ENCODE assay signal across 15 cellular contexts in the genomic region with DNA sequence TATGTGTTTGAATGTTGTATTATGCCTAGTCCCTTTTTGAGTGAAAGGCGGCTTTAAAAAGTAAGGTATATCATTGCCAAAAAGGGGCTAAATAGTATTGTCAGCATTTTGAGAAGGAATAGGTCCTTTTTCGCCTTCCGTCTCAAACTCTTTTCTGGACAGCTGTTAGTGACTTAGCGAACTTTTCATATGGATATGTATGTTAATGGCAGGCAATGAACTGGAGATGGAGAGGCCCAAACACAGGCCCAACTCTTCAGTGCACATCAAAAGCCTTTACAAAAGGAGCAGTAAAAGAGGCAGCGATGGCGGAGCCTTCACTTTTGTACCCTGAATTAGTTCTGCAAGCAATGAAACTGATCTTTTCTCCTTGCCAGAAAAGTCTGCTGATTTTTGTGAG.
"Had no signal": no experiment of that assay in that cellular context is flagged by ENCODE, and none has a peak within 500 bp of the region (broad histone marks: within the 10 kb centered on the region; RNA-seq: fewer than 3 reads in every experiment).

No MANE protein-coding gene starts in this region.

- H3K9me3 Mint-ChIP-seq: activated CD4-positive, alpha-beta T cell treated with anti-CD3 and anti-CD28 coated beads, Interleukin-2, amount 10 ng/mL, durations not matched to agents 24 days and 14 days; stimulated activated memory B cell treated with anti-CD40 and anti-IgM and Interleukin-4, amounts not matched to agents 10 μg/mL and 1 μg/mL and 100 μg/mL, for 72 hours had no signal

- H3K4me1 Mint-ChIP-seq: activated CD4-positive, alpha-beta T cell treated with anti-CD3 and anti-CD28 coated beads, Interleukin-2, amount 10 ng/mL, durations not matched to agents 24 days and 14 days; stimulated activated memory B cell treated with anti-CD40 and anti-IgM and Interleukin-4, amounts not matched to agents 10 μg/mL and 1 μg/mL and 100 μg/mL, for 72 hours had no signal

- H3K36me3 Mint-ChIP-seq: activated naive CD8-positive, alpha-beta T cell; naive thymus-derived CD4-positive, alpha-beta T cell; stimulated activated memory B cell treated with anti-CD40 and anti-IgM and Interleukin-4, amounts not matched to agents 10 μg/mL and 1 μg/mL and 100 μg/mL, for 72 hours had no signal

- H3K27me3 Mint-ChIP-seq: activated CD4-positive, alpha-beta T cell treated with anti-CD3 and anti-CD28 coated beads, Interleukin-2, amount 10 ng/mL, durations not matched to agents 24 days and 14 days; stimulated activated memory B cell treated with anti-CD40 and anti-IgM and Interleukin-4, amounts not matched to agents 10 μg/mL and 1 μg/mL and 100 μg/mL, for 72 hours had no signal

- H3K4me3 Mint-ChIP-seq: activated CD4-positive, alpha-beta T cell treated with anti-CD3 and anti-CD28 coated beads, Interleukin-2, amount 10 ng/mL, durations not matched to agents 24 days and 14 days; activated CD8-positive, alpha-beta T cell treated with anti-CD3 and anti-CD28 coated beads, Interleukin-2, amount 10 ng/mL, durations not matched to agents 7 days and 5 days; activated naive CD8-positive, alpha-beta T cell; naive thymus-derived CD4-positive, alpha-beta T cell; stimulated activated memory B cell treated with anti-CD40 and anti-IgM and Interleukin-4, amounts not matched to agents 10 μg/mL and 1 μg/mL and 100 μg/mL, for 72 hours had no signal

- H3K36me3 ChIP-seq: esophagus squamous epithelium, left ventricle myocardium inferior had no signal

- H3K9me3 ChIP-seq: esophagus squamous epithelium, left ventricle myocardium inferior, mucosa of descending colon had no signal

- ATAC-seq: activated CD8-positive, alpha-beta T cell treated with anti-CD3 and anti-CD28 coated beads, Interleukin-2, amount 10 ng/mL, durations not matched to agents 7 days and 5 days; mucosa of descending colon; naive thymus-derived CD4-positive, alpha-beta T cell; stimulated activated memory B cell treated with anti-CD40 and anti-IgM and Interleukin-4, amounts not matched to agents 10 μg/mL and 1 μg/mL and 100 μg/mL, for 72 hours had no signal

- H3K4me3 ChIP-seq: esophagus squamous epithelium, left ventricle myocardium inferior, mucosa of descending colon had no signal

- H3K27me3 ChIP-seq: esophagus squamous epithelium had no signal

- H3K4me1 ChIP-seq: esophagus squamous epithelium, left ventricle myocardium inferior had no signal

- H3K27ac Mint-ChIP-seq: activated CD4-positive, alpha-beta T cell treated with anti-CD3 and anti-CD28 coated beads, Interleukin-2, amount 10 ng/mL, durations not matched to agents 24 days and 14 days; activated CD8-positive, alpha-beta T cell treated with anti-CD3 and anti-CD28 coated beads, Interleukin-2, amount 10 ng/mL, durations not matched to agents 7 days and 5 days; activated naive CD8-positive, alpha-beta T cell; naive thymus-derived CD4-positive, alpha-beta T cell; stimulated activated memory B cell treated with anti-CD40 and anti-IgM and Interleukin-4, amounts not matched to agents 10 μg/mL and 1 μg/mL and 100 μg/mL, for 72 hours had no signal

- H3K27ac ChIP-seq: esophagus squamous epithelium, left ventricle myocardium inferior had no signal

- DNase-seq: activated CD4-positive, alpha-beta T cell treated with anti-CD3 and anti-CD28 coated beads, Interleukin-2, amount 10 ng/mL, durations not matched to agents 24 days and 14 days; activated CD8-positive, alpha-beta memory T cell treated with anti-CD3 and anti-CD28 coated beads, Interleukin-2, amount 50 U/mL, for 4 hours; activated CD8-positive, alpha-beta T cell treated with anti-CD3 and anti-CD28 coated beads, Interleukin-2, amount 10 ng/mL, durations not matched to agents 7 days and 5 days; activated gamma-delta T cell; activated T-cell treated with anti-CD3 and anti-CD28 coated beads, Interleukin-2, amount 50 U/mL, for 48 hours; amniotic stem cell; caudate nucleus; esophagus squamous epithelium; hypothalamus; left ventricle myocardium inferior; mucosa of descending colon; naive thymus-derived CD4-positive, alpha-beta T cell; stimulated activated CD4-positive, alpha-beta T cell treated with anti-CD3 and anti-CD28 coated beads, Interleukin-2, amount 100 ng/mL, for 48 hours had no signal
